Comparison of ENCODE assay signal across 8 cellular contexts in genomic region chr18:76491436-76491800, GRCh38. TPM values are rescaled to one million over a fixed set of nuclear protein-coding genes. Genes with fewer than 3 reads are reported as not detected.
DNase-seq lines count a peak whose midpoint lies in the region; ATAC-seq and TF ChIP-seq lines count a peak whose summit lies in the region.

No MANE protein-coding gene starts in this region.

- peaks cover 34% of the 10 kb centered on the region for H3K4me1 Mint-ChIP-seq in activated T-helper 2 cell treated with anti-CD3 and anti-CD28 coated beads, Interferon-gamma antibody, Interleukin-2, Interleukin-4, amounts not matched to agents 10 μg/mL and 5 μg/mL and 100 μg/mL, durations not matched to agents 14 hours and 24 hours and 36 hours (ENCODE audit: low read depth)
- peaks cover 28 to 66% (median 53%) of the 10 kb centered on the region in 4 donors for H3K4me1 Mint-ChIP-seq in naive thymus-derived CD8-positive, alpha-beta T cell

- H4K20me1 ChIP-seq in fibroblast of lung (ENCODE audit: control insufficient read depth, extremely low read depth, insufficient read depth, low read length), result no peaks in the 10 kb centered on the region

- no peaks in the 10 kb centered on the region for H3K27me3 ChIP-seq in fibroblast of lung (ENCODE audit: control insufficient read depth, insufficient read depth, low read length)
- peaks cover 48% of the 10 kb centered on the region for H3K27me3 ChIP-seq in thymus (ENCODE audit: control insufficient read depth, insufficient read depth)

- H3K79me2 ChIP-seq in fibroblast of lung (ENCODE audit: control insufficient read depth, insufficient read depth, low read length), result peaks cover 54% of the 10 kb centered on the region

- no peaks in the 10 kb centered on the region for H3K9me3 Mint-ChIP-seq in activated T-helper 2 cell treated with anti-CD3 and anti-CD28 coated beads, Interferon-gamma antibody, Interleukin-2, Interleukin-4, amounts not matched to agents 10 μg/mL and 5 μg/mL and 100 μg/mL, durations not matched to agents 14 hours and 24 hours and 36 hours
- no peaks in the 10 kb centered on the region for H3K9me3 Mint-ChIP-seq in naive thymus-derived CD8-positive, alpha-beta T cell

- H3K36me3 ChIP-seq in fibroblast of lung (ENCODE audit: control insufficient read depth, insufficient read depth, low read length) (no peaks in the 10 kb centered on the region), thymus (ENCODE audit: control insufficient read depth, insufficient read depth) (no peaks in the 10 kb centered on the region)

- H3K4me3 Mint-ChIP-seq in activated T-helper 2 cell treated with anti-CD3 and anti-CD28 coated beads, Interferon-gamma antibody, Interleukin-2, Interleukin-4, amounts not matched to agents 10 μg/mL and 5 μg/mL and 100 μg/mL, durations not matched to agents 14 hours and 24 hours and 36 hours (ENCODE audit: low read depth), result peak overlapping the region; percentile 95
- H3K4me3 Mint-ChIP-seq in naive thymus-derived CD8-positive, alpha-beta T cell, result peak overlapping the region; percentile 83 to 98 (median 95)

- H3K27ac ChIP-seq in fibroblast of lung (ENCODE audit: insufficient read depth, low read length) (peak overlapping the region; percentile 94), thymus (ENCODE audit: low read depth) (peak overlapping the region; percentile 74)

- H3K9ac ChIP-seq in fibroblast of lung (ENCODE audit: insufficient read depth, low read length), result peak overlapping the region; percentile 70

- no peaks in the 10 kb centered on the region for H3K36me3 Mint-ChIP-seq in activated T-helper 2 cell treated with anti-CD3 and anti-CD28 coated beads, Interferon-gamma antibody, Interleukin-2, Interleukin-4, amounts not matched to agents 10 μg/mL and 5 μg/mL and 100 μg/mL, durations not matched to agents 14 hours and 24 hours and 36 hours (ENCODE audit: low read depth)
- H3K36me3 Mint-ChIP-seq in naive thymus-derived CD8-positive, alpha-beta T cell, result peaks cover 0 to 2% (median 0%) of the 10 kb centered on the region in 3 donors

- no peak overlapping the region for H2AFZ ChIP-seq in fibroblast of lung (ENCODE audit: low read length)

- H3K9me3 ChIP-seq in fibroblast of lung (ENCODE audit: control insufficient read depth, insufficient read depth, low read depth, low read length), result no peaks in the 10 kb centered on the region
- peaks cover 2% of the 10 kb centered on the region for H3K9me3 ChIP-seq in thymus (ENCODE audit: control insufficient read depth)

- H3K27ac Mint-ChIP-seq in activated T-helper 2 cell treated with anti-CD3 and anti-CD28 coated beads, Interferon-gamma antibody, Interleukin-2, Interleukin-4, amounts not matched to agents 10 μg/mL and 5 μg/mL and 100 μg/mL, durations not matched to agents 14 hours and 24 hours and 36 hours, result no peak overlapping the region
- peak overlapping the region in 5 of 10 donors; percentile 47 to 95 (median 85) for H3K27ac Mint-ChIP-seq in naive thymus-derived CD8-positive, alpha-beta T cell

- H3K4me3 ChIP-seq in fibroblast of lung (replicated peaks in 1 of 4; ENCODE audit: control extremely low read depth in 1 of 4, insufficient read depth in 1 of 4, low read depth in 3 of 4, low read length in 4 of 4) (peak overlapping the region; percentile 74 to 97 (median 82)), thymus (ENCODE audit: low read length) (peak overlapping the region; percentile 76)

- ATAC-seq in activated CD4-positive, CD25-positive, alpha-beta regulatory T cell treated with anti-CD3 and anti-CD28 coated beads, Interleukin-2, amount 50 U/mL, for 24 hours, result peak; percentile 8 to 15
- peak; percentile 33 to 48 for ATAC-seq in naive thymus-derived CD8-positive, alpha-beta T cell
- ATAC-seq in GM21619 (IDR thresholded peaks at IDR 0.05; ENCODE audit: unreplicated experiment), result no peak

- DNase-seq in activated CD4-positive, CD25-positive, alpha-beta regulatory T cell treated with anti-CD3 and anti-CD28 coated beads, Interleukin-2, amount 50 U/mL, for 72 hours, result no peak
- DNase-seq in NCI-H748 treated with DMSO at 0.1 percent for 48 hours (lab: John Stamatoyannopoulos, UW), result peak; percentile 48
- no peak for DNase-seq in activated T-helper 2 cell treated with anti-CD3 and anti-CD28 coated beads, Interferon-gamma antibody, Interleukin-2, Interleukin-4, amounts not matched to agents 10 μg/mL and 5 μg/mL and 100 μg/mL, durations not matched to agents 14 hours and 24 hours and 36 hours (ENCODE audit: low spot score)
- DNase-seq in fibroblast of lung (ENCODE audit: low read depth in 2 of 2), result peak; percentile 70
- DNase-seq in naive thymus-derived CD8-positive, alpha-beta T cell, result peak; percentile 44 to 91 (median 68)

- H3K4me1 ChIP-seq in fibroblast of lung (ENCODE audit: control insufficient read depth, extremely low read depth, insufficient read depth, low read length), result peaks cover 11% of the 10 kb centered on the region
- H3K4me1 ChIP-seq in thymus (ENCODE audit: control insufficient read depth, insufficient read depth, low read length), result peaks cover 8% of the 10 kb centered on the region

- WGBS in thymus, result 2% methylated on average over 36 of the region's 37 CpGs

- peak overlapping the region; percentile 93 for H3K4me2 ChIP-seq in fibroblast of lung (ENCODE audit: extremely low read depth, insufficient read depth, low read length)

- intact Hi-C loops in activated T-helper 2 cell treated with anti-CD3 and anti-CD28 coated beads, Interferon-gamma antibody, Interleukin-2, Interleukin-4, amounts not matched to agents 10 μg/mL and 5 μg/mL and 100 μg/mL, durations not matched to agents 14 hours and 24 hours and 36 hours (cut with micrococcal nuclease), result loop anchor here (5.0 kb wide), 4 partner anchors 39 to 1279 kb away; partner anchors contain the start of gene TSHZ1

- POLR2A ChIA-PET in naive thymus-derived CD8-positive, alpha-beta T cell (lab: Charles Lee), result no interaction called here

- H3K27me3 Mint-ChIP-seq in activated T-helper 2 cell treated with anti-CD3 and anti-CD28 coated beads, Interferon-gamma antibody, Interleukin-2, Interleukin-4, amounts not matched to agents 10 μg/mL and 5 μg/mL and 100 μg/mL, durations not matched to agents 14 hours and 24 hours and 36 hours (ENCODE audit: low read depth), result peaks cover 68% of the 10 kb centered on the region
- H3K27me3 Mint-ChIP-seq in naive thymus-derived CD8-positive, alpha-beta T cell, result peaks cover 0 to 9% (median 0%) of the 10 kb centered on the region in 5 donors

- TF ChIP-seq CTCF in fibroblast of lung (conservative IDR thresholded peaks at IDR 0.05 in 1 of 2, IDR thresholded peaks at IDR 0.05 in 1 of 2; ENCODE audit: low read depth in 1 of 2, low read length in 2 of 2), result no peak

RNA-seq across cellular contexts. Expression of gene ZNF516, which starts 3.6 kb away (rescaled TPM):
- total RNA-seq in activated T-helper 2 cell treated with anti-CD3 and anti-CD28 coated beads, Interferon-gamma antibody, Interleukin-2, Interleukin-4, amounts not matched to agents 10 μg/mL and 5 μg/mL and 100 μg/mL, durations not matched to agents 14 hours and 24 hours and 36 hours, result 1.2 and 1.9 TPM in 2 replicates
- total RNA-seq in fibroblast of lung, result 28.0 and 32.7 TPM in 2 replicates
- polyA plus RNA-seq in fibroblast of lung (7.9 and 12.0 TPM in 2 replicates), thymus (8.9 TPM)
- 12.1 and 15.4 TPM in 2 replicates for polyA plus RNA-seq in fibroblast of lung (2012)
- 12.6 and 13.6 TPM in 2 replicates for polyA minus RNA-seq in fibroblast of lung (ENCODE audit: low replicate concordance)
- 10 to 100 TPM; 25.7 to 27.2 TPM for total RNA-seq in naive thymus-derived CD8-positive, alpha-beta T cell
- polyA plus RNA-seq in naive thymus-derived CD8-positive, alpha-beta T cell, result 1 to 10 TPM in 2 of 3 donors, under 1 TPM in 1; 0.80 to 5.8 (median 1.8) TPM

Comparison
In these comparisons a context has a peak if more than half of its experiments do, and no peak if none do; other contexts are left out.
1. DNase-seq: peak in NCI-H748 treated with DMSO at 0.1 percent for 48 hours (single experiment), fibroblast of lung (2 of 2) and naive thymus-derived CD8-positive, alpha-beta T cell (10 of 10); none in activated CD4-positive, CD25-positive, alpha-beta regulatory T cell treated with anti-CD3 and anti-CD28 coated beads, Interleukin-2, amount 50 U/mL, for 72 hours (single experiment) and activated T-helper 2 cell treated with anti-CD3 and anti-CD28 coated beads, Interferon-gamma antibody, Interleukin-2, Interleukin-4, amounts not matched to agents 10 μg/mL and 5 μg/mL and 100 μg/mL, durations not matched to agents 14 hours and 24 hours and 36 hours (single experiment).